ENCODE assay signal across 19 cellular contexts in genomic region chr16:743794-744500, GRCh38. TPM values are rescaled to one million over a fixed set of nuclear protein-coding genes. Genes with fewer than 3 reads are reported as not detected.
DNase-seq lines count a peak whose midpoint lies in the region; ATAC-seq, FAIRE-seq and TF ChIP-seq lines count a peak whose summit lies in the region.
"Had no signal": no experiment of that assay in that cellular context is flagged by ENCODE, and none has a peak within 500 bp of the region (broad histone marks: within the 10 kb centered on the region; RNA-seq: fewer than 3 reads in every experiment).

No MANE protein-coding gene starts in this region.

- TF ChIP-seq CTCF in 22Rv1 (IDR thresholded peaks at IDR 0.05): peak; percentile 13; the same call in 1 of the 2 replicates
- TF ChIP-seq CTCF in GM06990 (IDR thresholded peaks at IDR 0.05; ENCODE audit: insufficient read depth, low read length, poor library complexity, severe bottlenecking): no peak
- peak in 2 of 3 experiments; percentile 30 to 44; a peak in 2 of 6 replicates for TF ChIP-seq CTCF in K562 (IDR thresholded peaks at IDR 0.05 in 2 of 3, conservative IDR thresholded peaks at IDR 0.05 in 1 of 3; ENCODE audit: insufficient read depth in 2 of 3, low read depth in 1 of 3, low read length in 3 of 3)

- H3K9ac ChIP-seq in K562 (ENCODE audit: insufficient read depth in 1 of 2, low read depth in 2 of 2, low read length in 2 of 2): no peak overlapping the region

- H2AFZ ChIP-seq in K562 (ENCODE audit: low read depth, low read length): no peak overlapping the region

- peaks cover 15% of the 10 kb centered on the region for H3K79me2 ChIP-seq in K562 (ENCODE audit: control insufficient read depth, insufficient read depth, low read length)

- in situ Hi-C loops in K562 (cut with MboI): loop anchor here (5.0 kb wide), 1 partner anchor 43 kb away; the partner anchor contains the start of genes CHTF18 and RPUSD1

- no peak overlapping the region for H3K4me2 ChIP-seq in K562 (ENCODE audit: insufficient read depth, low read length)

- H3K36me3 ChIP-seq in GM06990 (ENCODE audit: control insufficient read depth, insufficient read depth, low read length) (no peaks in the 10 kb centered on the region), K562 (ENCODE audit: control insufficient read depth, insufficient read depth, low read length) (peaks cover 7% of the 10 kb centered on the region; the same call in 2 of the 3 replicates)
- H3K36me3 ChIP-seq: left lung, uterus had no signal

- DNase-seq in GM06990 (ENCODE audit: extremely low read depth, insufficient read length) (peak; percentile 6), K562 (ENCODE audit: extremely low read depth in 1 of 4, low spot score in 3 of 4) (peak in 1 of 4 experiments; percentile 36), posterior vena cava (ENCODE audit: low spot score) (no peak)
- DNase-seq in activated CD8-positive, alpha-beta memory T cell treated with anti-CD3 and anti-CD28 coated beads for 24 hours: no peak
- DNase-seq: activated CD4-positive, CD25-positive, alpha-beta regulatory T cell; activated naive CD8-positive, alpha-beta T cell treated with anti-CD3 and anti-CD28 coated beads, Interleukin-2, amount 50 U/mL, for 24 hours; DMS79; hippocampal formation; naive thymus-derived CD4-positive, alpha-beta T cell; PC-3; retina; stimulated activated CD4-positive, alpha-beta T cell treated with anti-CD3 and anti-CD28 coated beads, Interleukin-2, amount 100 ng/mL, for 48 hours; uterus had no signal

- TF ChIP-seq EP300 in K562 (IDR thresholded peaks at IDR 0.05; ENCODE audit: low read length): no peak

- H3K4me3 ChIP-seq in GM06990 (replicated peaks; ENCODE audit: low read depth, low read length): no peak overlapping the region
- no peak overlapping the region for H3K4me3 ChIP-seq in K562
- H3K4me3 ChIP-seq: left lung, uterus had no signal

- H3K4me1 ChIP-seq in K562 (replicated peaks in 1 of 2; ENCODE audit: control insufficient read depth in 2 of 2, insufficient read depth in 2 of 2, low read length in 2 of 2): peaks cover 8 to 64% of the 10 kb centered on the region in 2 experiments

- WGBS in K562 (ENCODE audit: insufficient coverage, low coverage, missing lambda C conversion rate): 71% methylated on average over 20 of the region's 21 CpGs

- no peak for TF ChIP-seq RAD21 in K562 (CRISPR knock-in tag; conservative IDR thresholded peaks at IDR 0.05 in 1 of 2, IDR thresholded peaks at IDR 0.05 in 1 of 2)

- no peaks in the 10 kb centered on the region for H3K9me3 ChIP-seq in K562 (replicated peaks; ENCODE audit: control insufficient read depth, insufficient read depth, low read depth, low read length)
- H3K9me3 ChIP-seq: left lung, uterus had no signal

- H3K27ac ChIP-seq in 22Rv1 (no peak overlapping the region), K562 (ENCODE audit: extremely low read depth, low read depth, low read length) (no peak overlapping the region)
- H3K27ac ChIP-seq: left lung, uterus had no signal

- ATAC-seq in K562: no peak
- ATAC-seq in GM21447 (IDR thresholded peaks at IDR 0.05; ENCODE audit: unreplicated experiment): no peak
- ATAC-seq: activated naive CD8-positive, alpha-beta T cell treated with anti-CD3 and anti-CD28 coated beads, Interleukin-2, amount 50 U/mL, for 24 hours; esophagus mucosa; left lung; naive thymus-derived CD4-positive, alpha-beta T cell; PC-3; stimulated activated memory B cell treated with anti-CD40 and anti-IgM and Interleukin-4, amounts not matched to agents 10 μg/mL and 1 μg/mL and 100 μg/mL, for 72 hours had no signal

- H3K9me1 ChIP-seq in K562 (ENCODE audit: control insufficient read depth, insufficient read depth, low read length): no peaks in the 10 kb centered on the region

- POLR2A ChIA-PET in K562 (lab: Yijun Ruan, JAX): interaction anchor here (0.5 kb wide), 1 partner anchor 155 kb away, joined by 3 read pairs; no protein-coding TSS in a partner anchor

- no peaks in the 10 kb centered on the region for H4K20me1 ChIP-seq in K562 (replicated peaks; ENCODE audit: control insufficient read depth, insufficient read depth, low read length)

- intact Hi-C loops in K562 (cut with micrococcal nuclease): no loop called here
- intact Hi-C loops in posterior vena cava (cut with DNase I): no loop called here

- no TSS peak for BruUV-seq in K562 (replicated peaks; lab: Mats Ljungman, UMichigan)

- no peak for FAIRE-seq in K562 (lab: Jason Lieb, UNC)
- FAIRE-seq: colon had no signal

- CTCF ChIA-PET in K562 (lab: Yijun Ruan, JAX; ENCODE audit: low intra/inter-chr PET ratio): no interaction called here

- H3K27me3 ChIP-seq in GM06990 (replicated peaks; ENCODE audit: control insufficient read depth, insufficient read depth, low read length): no peaks in the 10 kb centered on the region
- no peaks in the 10 kb centered on the region for H3K27me3 ChIP-seq in K562 (ENCODE audit: control insufficient read depth in 2 of 2, insufficient read depth in 2 of 2, low read length in 2 of 2)
- H3K27me3 ChIP-seq: uterus had no signal

- TF ChIP-seq POLR2A in K562 (conservative IDR thresholded peaks at IDR 0.05): no peak

RNA-seq across cellular contexts. Expression of gene CIAO3, which starts 3.1 kb away (rescaled TPM):
- 110 and 324 TPM in 2 replicates for total RNA-seq in K562 (2011; cell fraction: chromatin; rRNA removed; ENCODE audit: low replicate concordance)
- 238 and 279 TPM in 2 replicates for total RNA-seq in K562 (2011; cell fraction: nucleolus; rRNA removed)
- total RNA-seq in K562 (2011; cell fraction: nucleoplasm; rRNA removed): 145 and 170 TPM in 2 replicates
- total RNA-seq in K562 (2014; rRNA removed) (35.6 and 48.2 TPM in 2 replicates), K562 (2014; rRNA removed; fragmentation: Illumina TruSeq; extraction: Trizol) (7.3 and 7.9 TPM in 2 replicates), K562 (2015; rRNA removed; fragmentation: Illumina TruSeq; extraction: Trizol) (18.6 and 20.5 TPM in 2 replicates), K562 (2021) (30.7 and 30.9 TPM in 2 replicates), posterior vena cava (10 to 100 TPM; 18.2 to 18.6 TPM)
- polyA plus RNA-seq in K562 (2011; rRNA removed) (18.5 and 30.5 TPM in 2 replicates), K562 (2014; fragmentation: Illumina TruSeq; extraction: Trizol) (17.1 and 18.7 TPM in 2 replicates), K562 (2014; fragmentation: Nextera tagmentation; extraction: Ambion mirVana) (1 to 10 TPM; 2.2 to 2.4 TPM), K562 (2014; rRNA removed) (31.0 and 38.2 TPM in 2 replicates)
- 24.1 and 25.8 TPM in 2 replicates for polyA plus RNA-seq in K562 (2011; cell fraction: cytosol; rRNA removed)
- polyA plus RNA-seq in K562 (2011; cell fraction: nucleus; rRNA removed): 101 and 104 TPM in 2 replicates
- 22.4 and 34.2 TPM in 2 replicates for polyA plus RNA-seq in K562 (2012)
- polyA minus RNA-seq in K562 (2011; rRNA and poly(A)+ RNA removed): 13.5 and 15.4 TPM in 2 replicates
- polyA minus RNA-seq in K562 (2011; cell fraction: cytosol; rRNA and poly(A)+ RNA removed): 9.9 and 14.8 TPM in 2 replicates
- polyA minus RNA-seq in K562 (2011; cell fraction: nucleus; rRNA and poly(A)+ RNA removed): 52.0 and 78.0 TPM in 2 replicates

RNA-seq across cellular contexts. Expression of gene MSLN, which starts 16.6 kb away (rescaled TPM):
- total RNA-seq in K562 (2011; cell fraction: chromatin; rRNA removed; ENCODE audit: low replicate concordance): not detected in 2 replicates
- not detected in 2 replicates for total RNA-seq in K562 (2011; cell fraction: nucleolus; rRNA removed)
- not detected in 2 replicates for total RNA-seq in K562 (2011; cell fraction: nucleoplasm; rRNA removed)
- total RNA-seq in K562 (2014; rRNA removed) (not detected in 2 replicates), K562 (2014; rRNA removed; fragmentation: Illumina TruSeq; extraction: Trizol) (not detected in 2 replicates), K562 (2015; rRNA removed; fragmentation: Illumina TruSeq; extraction: Trizol) (not detected in 2 replicates), K562 (2021) (0.22 TPM in 1 of 2 replicates, not detected in the other), posterior vena cava (under 1 TPM; 0.29 to 0.37 TPM)
- polyA plus RNA-seq in K562 (2011; rRNA removed) (not detected in 2 replicates), K562 (2014; fragmentation: Illumina TruSeq; extraction: Trizol) (not detected in 2 replicates), K562 (2014; fragmentation: Nextera tagmentation; extraction: Ambion mirVana) (not detected), K562 (2014; rRNA removed) (not detected in 2 replicates)
- polyA plus RNA-seq in K562 (2011; cell fraction: cytosol; rRNA removed): not detected in 2 replicates
- not detected in 2 replicates for polyA plus RNA-seq in K562 (2011; cell fraction: nucleus; rRNA removed)
- not detected in 2 replicates for polyA plus RNA-seq in K562 (2012)
- polyA minus RNA-seq in K562 (2011; rRNA and poly(A)+ RNA removed): not detected in 2 replicates
- polyA minus RNA-seq in K562 (2011; cell fraction: cytosol; rRNA and poly(A)+ RNA removed): 0.86 and 3.8 TPM in 2 replicates
- polyA minus RNA-seq in K562 (2011; cell fraction: nucleus; rRNA and poly(A)+ RNA removed): 0.22 and 0.40 TPM in 2 replicates
- polyA plus RNA-seq: naive thymus-derived CD4-positive, alpha-beta T cell had no signal

RNA-seq across cellular contexts. Expression of gene HAGHL, which starts 17.0 kb away (rescaled TPM):
- 38.5 and 167 TPM in 2 replicates for total RNA-seq in K562 (2011; cell fraction: chromatin; rRNA removed; ENCODE audit: low replicate concordance)
- total RNA-seq in K562 (2011; cell fraction: nucleolus; rRNA removed): 219 TPM in 2 replicates
- total RNA-seq in K562 (2011; cell fraction: nucleoplasm; rRNA removed): 62.9 and 89.5 TPM in 2 replicates
- total RNA-seq in K562 (2014; rRNA removed) (58.2 and 59.0 TPM in 2 replicates), K562 (2014; rRNA removed; fragmentation: Illumina TruSeq; extraction: Trizol) (3.2 and 8.2 TPM in 2 replicates), K562 (2015; rRNA removed; fragmentation: Illumina TruSeq; extraction: Trizol) (20.7 and 22.1 TPM in 2 replicates), K562 (2021) (71.7 and 83.2 TPM in 2 replicates), posterior vena cava (1 to 10 TPM; 3.6 to 4.1 TPM)
- polyA plus RNA-seq in K562 (2011; rRNA removed) (27.0 and 41.6 TPM in 2 replicates), K562 (2014; fragmentation: Illumina TruSeq; extraction: Trizol) (7.2 and 13.6 TPM in 2 replicates), K562 (2014; fragmentation: Nextera tagmentation; extraction: Ambion mirVana) (under 1 TPM; 0.31 to 0.48 TPM), K562 (2014; rRNA removed) (69.8 and 83.4 TPM in 2 replicates)
- 47.2 and 104 TPM in 2 replicates for polyA plus RNA-seq in K562 (2011; cell fraction: cytosol; rRNA removed)
- polyA plus RNA-seq in K562 (2011; cell fraction: nucleus; rRNA removed): 438 and 737 TPM in 2 replicates
- polyA plus RNA-seq in K562 (2012): 30.6 and 41.2 TPM in 2 replicates
- 1.2 and 3.7 TPM in 2 replicates for polyA minus RNA-seq in K562 (2011; rRNA and poly(A)+ RNA removed)
- polyA minus RNA-seq in K562 (2011; cell fraction: cytosol; rRNA and poly(A)+ RNA removed): 12.6 and 13.3 TPM in 2 replicates
- polyA minus RNA-seq in K562 (2011; cell fraction: nucleus; rRNA and poly(A)+ RNA removed): 37.4 and 41.3 TPM in 2 replicates

RNA-seq across cellular contexts. Expression of gene CCDC78, which starts 17.7 kb away (rescaled TPM):
- 12.8 and 51.1 TPM in 2 replicates for total RNA-seq in K562 (2011; cell fraction: chromatin; rRNA removed; ENCODE audit: low replicate concordance)
- 36.0 and 37.1 TPM in 2 replicates for total RNA-seq in K562 (2011; cell fraction: nucleolus; rRNA removed)
- total RNA-seq in K562 (2011; cell fraction: nucleoplasm; rRNA removed): 14.0 and 15.0 TPM in 2 replicates
- total RNA-seq in K562 (2014; rRNA removed): 5.7 and 10.6 TPM in 2 replicates
- 0.57 and 0.76 TPM in 2 replicates for total RNA-seq in K562 (2014; rRNA removed; fragmentation: Illumina TruSeq; extraction: Trizol)
- 2.9 and 3.1 TPM in 2 replicates for total RNA-seq in K562 (2015; rRNA removed; fragmentation: Illumina TruSeq; extraction: Trizol)
- 13.4 and 14.4 TPM in 2 replicates for total RNA-seq in K562 (2021)
- 3.0 and 5.9 TPM in 2 replicates for polyA plus RNA-seq in K562 (2011; rRNA removed)
- polyA plus RNA-seq in K562 (2011; cell fraction: cytosol; rRNA removed): 2.5 and 5.1 TPM in 2 replicates
- 66.9 and 107 TPM in 2 replicates for polyA plus RNA-seq in K562 (2011; cell fraction: nucleus; rRNA removed)
- 6.2 and 9.5 TPM in 2 replicates for polyA plus RNA-seq in K562 (2012)
- 2.6 and 2.8 TPM in 2 replicates for polyA plus RNA-seq in K562 (2014; fragmentation: Illumina TruSeq; extraction: Trizol)
- polyA plus RNA-seq in K562 (2014; fragmentation: Nextera tagmentation; extraction: Ambion mirVana): under 1 TPM; 0.24 to 0.29 TPM
- polyA plus RNA-seq in K562 (2014; rRNA removed): 17.7 and 20.6 TPM in 2 replicates
- 0.39 TPM in 2 replicates for polyA minus RNA-seq in K562 (2011; rRNA and poly(A)+ RNA removed)
- polyA minus RNA-seq in K562 (2011; cell fraction: cytosol; rRNA and poly(A)+ RNA removed): not detected in 2 replicates
- 8.8 and 8.9 TPM in 2 replicates for polyA minus RNA-seq in K562 (2011; cell fraction: nucleus; rRNA and poly(A)+ RNA removed)
- total RNA-seq in posterior vena cava: 1 to 10 TPM in 1 of 2 donors, under 1 TPM in 1; 0.52 to 1.0 TPM
- polyA plus RNA-seq: naive thymus-derived CD4-positive, alpha-beta T cell had no signal

RNA-seq across cellular contexts. Expression of gene ANTKMT, which starts 23.0 kb away (rescaled TPM):
- total RNA-seq in K562 (2011; cell fraction: chromatin; rRNA removed; ENCODE audit: low replicate concordance): 7.6 and 54.6 TPM in 2 replicates
- total RNA-seq in K562 (2011; cell fraction: nucleolus; rRNA removed): 105 and 120 TPM in 2 replicates
- total RNA-seq in K562 (2011; cell fraction: nucleoplasm; rRNA removed): 30.9 and 33.4 TPM in 2 replicates
- total RNA-seq in K562 (2014; rRNA removed) (170 and 221 TPM in 2 replicates), K562 (2014; rRNA removed; fragmentation: Illumina TruSeq; extraction: Trizol) (2.3 and 4.3 TPM in 2 replicates), K562 (2015; rRNA removed; fragmentation: Illumina TruSeq; extraction: Trizol) (39.9 and 47.1 TPM in 2 replicates), K562 (2021) (217 and 240 TPM in 2 replicates), posterior vena cava (10 to 100 TPM; 20.0 to 25.5 TPM)
- polyA plus RNA-seq in K562 (2011; rRNA removed) (19.1 and 26.3 TPM in 2 replicates), K562 (2014; fragmentation: Illumina TruSeq; extraction: Trizol) (2.8 and 9.0 TPM in 2 replicates), K562 (2014; fragmentation: Nextera tagmentation; extraction: Ambion mirVana) (1 to 10 TPM in 1 of 2 experiments, under 1 TPM in 1; 0.58 to 2.1 TPM), K562 (2014; rRNA removed) (158 and 161 TPM in 2 replicates)
- polyA plus RNA-seq in K562 (2011; cell fraction: cytosol; rRNA removed): 53.5 and 239 TPM in 2 replicates
- polyA plus RNA-seq in K562 (2011; cell fraction: nucleus; rRNA removed): 99.3 and 186 TPM in 2 replicates
- 31.0 and 45.4 TPM in 2 replicates for polyA plus RNA-seq in K562 (2012)
- 0.42 and 0.48 TPM in 2 replicates for polyA minus RNA-seq in K562 (2011; rRNA and poly(A)+ RNA removed)
- polyA minus RNA-seq in K562 (2011; cell fraction: cytosol; rRNA and poly(A)+ RNA removed): 17.5 and 22.8 TPM in 2 replicates
- 37.1 and 45.1 TPM in 2 replicates for polyA minus RNA-seq in K562 (2011; cell fraction: nucleus; rRNA and poly(A)+ RNA removed)
